19 cellular contexts compared by ENCODE assay signal in genomic region chr1:243507672-243508302, GRCh38.
DNase-seq lines count a peak whose midpoint lies in the region; ATAC-seq, FAIRE-seq and TF ChIP-seq lines count a peak whose summit lies in the region.
"Had no signal": no experiment of that assay in that cellular context is flagged by ENCODE, and none has a peak within 500 bp of the region (broad histone marks: within the 10 kb centered on the region; RNA-seq: fewer than 3 reads in every experiment).

No MANE protein-coding gene starts in this region.

- FAIRE-seq in HepG2 (lab: Jason Lieb, UNC): no peak
- no peak for FAIRE-seq in RCC 7860 (lab: Jason Lieb, UNC)
- FAIRE-seq: colon, GM12891, islet of Langerhans had no signal

- no peak overlapping the region for H3K4ac ChIP-seq in IMR-90 (ENCODE audit: low read depth, low read length)

- H4K8ac ChIP-seq in IMR-90 (ENCODE audit: low read depth in 2 of 2, low read length in 2 of 2): no peak overlapping the region

- H3K9me3 ChIP-seq in HepG2 (ENCODE audit: low read length): no peaks in the 10 kb centered on the region
- no peaks in the 10 kb centered on the region for H3K9me3 ChIP-seq in right lobe of liver
- H3K9me3 ChIP-seq in IMR-90 (ENCODE audit: control insufficient read depth, insufficient read depth, low read length): no peaks in the 10 kb centered on the region
- H3K9me3 ChIP-seq: Caco-2, SK-N-SH had no signal

- no peak overlapping the region for H2AK9ac ChIP-seq in IMR-90 (replicated peaks; ENCODE audit: low read depth, low read length, poor library complexity)

- H2AFZ ChIP-seq in HepG2 (ENCODE audit: low read length) (peak overlapping the region; percentile 8), IMR-90 (replicated peaks; ENCODE audit: low read length, poor library complexity) (no peak overlapping the region)

- TF ChIP-seq EP300 in HepG2 (IDR thresholded peaks at IDR 0.05; ENCODE audit: low read depth in 2 of 2, low read length in 2 of 2) (no peak), HepG2 (CRISPR knock-in tag; IDR thresholded peaks at IDR 0.05; ENCODE audit: borderline replicate concordance) (no peak)

- peak overlapping the region; percentile 9; the same call in 1 of the 2 replicates for H3K14ac ChIP-seq in IMR-90 (replicated peaks; ENCODE audit: low read depth, low read length)

- H3K27me3 ChIP-seq in HepG2 (ENCODE audit: control insufficient read depth in 1 of 2, insufficient read depth in 2 of 2, low read length in 2 of 2) (no peaks in the 10 kb centered on the region), right lobe of liver (no peaks in the 10 kb centered on the region), IMR-90 (ENCODE audit: control insufficient read depth, insufficient read depth, low read length) (no peaks in the 10 kb centered on the region)

- H4K20me1 ChIP-seq in HepG2 (ENCODE audit: insufficient read depth, low read length) (no peaks in the 10 kb centered on the region), IMR-90 (ENCODE audit: insufficient read depth, low read length) (no peaks in the 10 kb centered on the region)

- no peak for TF ChIP-seq CTCF in HepG2 (CRISPR knock-in tag; IDR thresholded peaks at IDR 0.05)
- no peak for TF ChIP-seq CTCF in right lobe of liver (IDR thresholded peaks at IDR 0.05)
- no peak for TF ChIP-seq CTCF in IMR-90 (conservative IDR thresholded peaks at IDR 0.05; ENCODE audit: low read depth, low read length)

- H3K56ac ChIP-seq in IMR-90 (ENCODE audit: extremely low read depth, insufficient read depth, low read length): no peak overlapping the region

- H3K27me3 Mint-ChIP-seq in immature natural killer cell (ENCODE audit: low read depth in 3 of 3): peaks cover 3 to 9% (median 4%) of the 10 kb centered on the region in 3 donors
- H3K27me3 Mint-ChIP-seq: activated T-helper 17 cell treated with anti-CD3 and anti-CD28 coated beads, Interleukin-2, amount 50 U/mL, for 72 hours had no signal

- dilution Hi-C loops in IMR-90 (cut with HindIII; ENCODE audit: low sequenced_read_pairs, unreplicated experiment): no loop called here

- peaks cover 58 to 78% of the 10 kb centered on the region in 2 donors for H3K4me1 Mint-ChIP-seq in immature natural killer cell
- H3K4me1 Mint-ChIP-seq: activated T-helper 17 cell treated with anti-CD3 and anti-CD28 coated beads, Interleukin-2, amount 50 U/mL, for 72 hours had no signal

- no peak overlapping the region for H3K4me3 ChIP-seq in HepG2 (replicated peaks in 1 of 3; ENCODE audit: insufficient read depth in 1 of 3, low read depth in 2 of 3, low read length in 3 of 3)
- H3K4me3 ChIP-seq in right lobe of liver: no peak overlapping the region
- no peak overlapping the region for H3K4me3 ChIP-seq in IMR-90 (ENCODE audit: insufficient read depth, low read depth, low read length)

- no peak overlapping the region for H3K18ac ChIP-seq in IMR-90 (ENCODE audit: low read depth, low read length)

- H3K4me1 ChIP-seq in HepG2 (ENCODE audit: insufficient read depth, low read length) (peaks cover 32% of the 10 kb centered on the region), right lobe of liver (peaks cover 0 to 10% (median 4%) of the 10 kb centered on the region in 4 donors), IMR-90 (ENCODE audit: control insufficient read depth, insufficient read depth, low read length) (no peaks in the 10 kb centered on the region)
- H3K4me1 ChIP-seq: Caco-2 had no signal

- H3K79me2 ChIP-seq in HepG2 (ENCODE audit: insufficient read depth, low read length): no peaks in the 10 kb centered on the region

- peaks cover 39 to 42% (median 41%) of the 10 kb centered on the region in 3 donors for H3K36me3 Mint-ChIP-seq in immature natural killer cell

- ATAC-seq in HepG2: no peak
- no peak for ATAC-seq in right lobe of liver
- ATAC-seq in IMR-90 (ENCODE audit: low read depth): no peak
- ATAC-seq: activated T-helper 17 cell treated with anti-CD3 and anti-CD28 coated beads, Interleukin-2, amount 50 U/mL, for 72 hours had no signal

- no peak overlapping the region for H2BK120ac ChIP-seq in IMR-90 (ENCODE audit: low read depth, low read length)

- H3K4me2 ChIP-seq in HepG2 (ENCODE audit: low read depth, low read length): 0 out of 2 replicates have a peak overlapping the region, but pooled peaks have one; percentile 0
- no peak overlapping the region for H3K4me2 ChIP-seq in IMR-90 (ENCODE audit: low read depth, low read length)
- H3K4me2 ChIP-seq: SK-N-SH had no signal

- no peak for TF ChIP-seq POLR2A in HepG2 (IDR thresholded peaks at IDR 0.05; ENCODE audit: insufficient read depth in 1 of 2, low read depth in 2 of 2, low read length in 2 of 2)
- TF ChIP-seq POLR2A in right lobe of liver (IDR thresholded peaks at IDR 0.05): no peak
- TF ChIP-seq POLR2A in IMR-90 (IDR thresholded peaks at IDR 0.05; ENCODE audit: low read depth, low read length): no peak

- intact Hi-C loops in HepG2 (cut with micrococcal nuclease; ENCODE audit: unreplicated experiment) (loop anchor here (10.0 kb wide), 1 partner anchor 163 kb away; no protein-coding TSS in a partner anchor), right lobe of liver (cut with DNase I) (no loop called here), IMR-90 (cut with micrococcal nuclease) (no loop called here)

- POLR2A ChIA-PET in HepG2 (lab: Yijun Ruan, JAX) (no interaction called here), IMR-90 (lab: Charles Lee; ENCODE audit: unreplicated experiment) (no interaction called here)

- 48% methylated on average over 8 of the region's 8 CpGs for WGBS in HepG2 (ENCODE audit: low lambda C conversion rate)
- 86% methylated on average over 8 of the region's 8 CpGs for WGBS in right lobe of liver (ENCODE audit: insufficient coverage, low coverage, low lambda C conversion rate, missing lambda C conversion rate)
- no CpG with 5 or more reads among the region's 8 CpGs for WGBS in IMR-90 (ENCODE audit: extremely low coverage in 2 of 2, insufficient read length in 1 of 2), 2 experiments

- CTCF ChIA-PET in HepG2 (lab: Yijun Ruan, JAX; ENCODE audit: low intra/inter-chr PET ratio, low total read pairs): no interaction called here
- CTCF ChIA-PET in IMR-90 (lab: Yijun Ruan, JAX): interaction anchor here (0.6 to 0.7 kb wide), 2 partner anchors 293 to 939 kb away, joined by 3 to 4 read pairs; no protein-coding TSS in a partner anchor

- in situ Hi-C loops in HepG2 (cut with HindIII; ENCODE audit: extremely low pct_ligation_motif_present, low pct_unique_long_range_greater_than_20kb): no loop called here
- in situ Hi-C loops in IMR-90 (cut with MboI; ENCODE audit: low sequenced_read_pairs): no loop called here

- H3K9me1 ChIP-seq in IMR-90 (ENCODE audit: insufficient read depth, low read length): peaks cover under 1% of the 10 kb centered on the region; the same call in 1 of the 2 replicates

- H3K23ac ChIP-seq in IMR-90 (ENCODE audit: low read depth, low read length): no peak overlapping the region

- no peak overlapping the region for H4K91ac ChIP-seq in IMR-90 (ENCODE audit: insufficient read depth, low read depth, low read length)

- H3K36me3 ChIP-seq in HepG2 (replicated peaks in 1 of 2; ENCODE audit: control insufficient read depth in 1 of 2, insufficient read depth in 2 of 2, low read length in 2 of 2) (no peaks in the 10 kb centered on the region), right lobe of liver (no peaks in the 10 kb centered on the region), IMR-90 (ENCODE audit: control insufficient read depth, insufficient read depth, low read length) (peaks cover 13% of the 10 kb centered on the region)

- H2BK20ac ChIP-seq in IMR-90 (ENCODE audit: low read depth, low read length): no peak overlapping the region

- H3K9ac ChIP-seq in HepG2 (ENCODE audit: insufficient read depth, low read depth, low read length): no peak overlapping the region
- H3K9ac ChIP-seq in IMR-90 (ENCODE audit: low read depth, low read length): no peak overlapping the region
- H3K9ac ChIP-seq: SK-N-SH had no signal

- BruUV-seq in HepG2 (replicated peaks; lab: Mats Ljungman, UMichigan): no TSS peak
- no TSS peak for BruUV-seq in IMR-90 (replicated peaks; lab: Mats Ljungman, UMichigan)

- peaks cover 0 to 5% of the 10 kb centered on the region in 2 experiments; a peak in 2 of 4 replicates for H3K79me1 ChIP-seq in IMR-90 (ENCODE audit: low read depth in 1 of 2, low read length in 2 of 2)

- DNase-seq in HepG2 (ENCODE audit: low spot score) (no peak), right lobe of liver (no peak), IMR-90 (no peak), immature natural killer cell (no peak), GF-D8 (lab: John Stamatoyannopoulos, UW) (no peak), NCI-H2171 treated with DMSO at 0.1 percent for 48 hours (lab: John Stamatoyannopoulos, UW) (no peak), RCC 7860 (ENCODE audit: low spot score) (no peak)
- DNase-seq: activated CD4-positive, alpha-beta T cell treated with anti-CD3 and anti-CD28 coated beads, Interleukin-2, amount 50 U/mL, for 4 hours; Caco-2; NCI-H187 treated with DMSO at 0.1 percent for 48 hours; PC-3; SK-N-SH; stimulated activated CD4-positive, alpha-beta T cell treated with anti-CD3 and anti-CD28 coated beads, Interleukin-4, amount 100 ng/mL, for 24 hours had no signal

- peak overlapping the region; percentile 90 to 97 (median 96) for H3K27ac Mint-ChIP-seq in immature natural killer cell
- H3K27ac Mint-ChIP-seq: activated T-helper 17 cell treated with anti-CD3 and anti-CD28 coated beads, Interleukin-2, amount 50 U/mL, for 72 hours had no signal

- H4K5ac ChIP-seq in IMR-90 (ENCODE audit: low read depth, low read length): no peak overlapping the region

- H2AK5ac ChIP-seq in IMR-90 (ENCODE audit: low read depth, low read length): no peak overlapping the region

- no peak overlapping the region for H2BK5ac ChIP-seq in IMR-90 (ENCODE audit: low read depth, low read length, poor library complexity, severe bottlenecking)

- no peak overlapping the region for H3K27ac ChIP-seq in HepG2 (ENCODE audit: extremely low read length, insufficient read depth, low read length)
- no peak overlapping the region for H3K27ac ChIP-seq in right lobe of liver
- H3K27ac ChIP-seq in IMR-90 (ENCODE audit: insufficient read depth, low read length): no peak overlapping the region
- H3K27ac ChIP-seq in temporal lobe (ENCODE audit: low read depth, low read length): peak overlapping the region; percentile 91
- H3K27ac ChIP-seq: epithelial cell of prostate had no signal

- TF ChIP-seq RAD21 in HepG2 (CRISPR knock-in tag; IDR thresholded peaks at IDR 0.05) (no peak), IMR-90 (IDR thresholded peaks at IDR 0.05; ENCODE audit: low read length) (no peak)

- no peaks in the 10 kb centered on the region for H3K9me3 Mint-ChIP-seq in immature natural killer cell
- H3K9me3 Mint-ChIP-seq: activated T-helper 17 cell treated with anti-CD3 and anti-CD28 coated beads, Interleukin-2, amount 50 U/mL, for 72 hours had no signal

- H3K4me3 Mint-ChIP-seq in immature natural killer cell: peak overlapping the region; percentile 83 to 91 (median 88)
- H3K4me3 Mint-ChIP-seq: activated T-helper 17 cell treated with anti-CD3 and anti-CD28 coated beads, Interleukin-2, amount 50 U/mL, for 72 hours had no signal

- no peak overlapping the region for H2BK15ac ChIP-seq in IMR-90 (ENCODE audit: low read depth, low read length)

TF ChIP-seq in HepG2, 621 proteins besides CTCF, POLR2A, EP300 and RAD21 (continues in another document):
- TF ChIP-seq FOXA3 (CRISPR knock-in tag; IDR thresholded peaks at IDR 0.05) (no peak), ZNF790 (CRISPR knock-in tag; IDR thresholded peaks at IDR 0.05; ENCODE audit: borderline replicate concordance) (no peak)

TF ChIP-seq in IMR-90, 13 proteins besides CTCF, POLR2A, EP300 and RAD21 (continues in another document):
- TF ChIP-seq RCOR1 (IDR thresholded peaks at IDR 0.05; ENCODE audit: insufficient replicate concordance, low read length): no peak
- TF ChIP-seq MAFK (IDR thresholded peaks at IDR 0.05; ENCODE audit: low read depth, low read length): no peak
